Comparison of ENCODE assay signal across 23 cellular contexts in the genomic region with DNA sequence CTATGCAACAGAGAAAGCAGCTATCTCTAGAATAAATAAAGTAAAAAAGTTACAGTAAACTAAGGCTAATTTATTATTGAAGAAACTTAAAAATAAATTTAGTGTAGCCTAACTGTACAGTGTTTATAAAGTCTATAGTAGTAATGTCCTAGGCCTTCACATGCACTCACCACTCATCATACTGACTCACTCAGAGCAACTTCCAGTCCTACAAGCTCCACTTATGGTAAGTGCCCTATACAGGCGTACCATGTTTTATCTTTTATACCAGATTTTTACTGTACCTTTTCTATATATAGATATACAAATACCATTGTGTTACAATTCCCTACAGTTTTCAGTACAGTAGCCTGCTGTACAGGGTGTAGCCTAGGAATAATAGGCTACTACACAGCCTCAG. TPM values are rescaled to one million over a fixed set of nuclear protein-coding genes. Genes with fewer than 3 reads are reported as not detected.
"Had no signal": no experiment of that assay in that cellular context is flagged by ENCODE, and none has a peak within 500 bp of the region (broad histone marks: within the 10 kb centered on the region; RNA-seq: fewer than 3 reads in every experiment).

No MANE protein-coding gene starts in this region.

RNA-seq across cellular contexts. Expression of gene SPDYE18, which starts 19.8 kb away (rescaled TPM):
- total RNA-seq: activated CD4-positive, alpha-beta memory T cell treated with anti-CD3 and anti-CD28 coated beads for 36 hours; activated T-helper 17 cell treated with anti-CD3 and anti-CD28 coated beads, Interleukin-2, amount 50 U/mL, for 72 hours; astrocyte had no signal

RNA-seq across cellular contexts. Expression of gene SPDYE17, which starts 50.0 kb away (rescaled TPM):
- total RNA-seq: activated B cell treated with CpG ODN at 0.5 μM for 24 hours; activated CD4-positive, alpha-beta memory T cell treated with anti-CD3 and anti-CD28 coated beads for 36 hours; activated CD4-positive, alpha-beta T cell treated with anti-CD3 and anti-CD28 coated beads, Interleukin-2, amount 10 ng/mL, durations not matched to agents 24 days and 14 days; activated CD8-positive, alpha-beta memory T cell treated with anti-CD3 and anti-CD28 coated beads for 36 hours; activated CD8-positive, alpha-beta T cell treated with anti-CD3 and anti-CD28 coated beads for 36 hours; activated naive CD4-positive, alpha-beta T cell treated with anti-CD3 and anti-CD28 coated beads for 36 hours; activated naive CD4-positive, alpha-beta T cell treated with anti-CD3 and anti-CD28 coated beads, Interleukin-2, amount 50 U/mL, for 72 hours; activated naive CD8-positive, alpha-beta T cell treated with anti-CD3 and anti-CD28 coated beads for 36 hours; activated T-cell treated with anti-CD3 and anti-CD28 coated beads, Interleukin-2, amount 50 U/mL, for 4 hours; activated T-cell treated with anti-CD3 and anti-CD28 coated beads, Interleukin-2, amount 50 U/mL, for 72 hours; activated T-helper 1 cell treated with anti-CD3 and anti-CD28 coated beads, Interleukin-12 subunit alpha, Interleukin-12 subunit beta, Interleukin-2, Interleukin-4 antibody, amounts not matched to agents 30 ng/mL and 10 ng/mL and 1 ng/mL, durations not matched to agents 14 hours and 24 hours and 36 hours; activated T-helper 17 cell treated with anti-CD3 and anti-CD28 coated beads, Interleukin-2, amount 50 U/mL, for 72 hours; adrenal gland; aorta; astrocyte; body of pancreas; breast epithelium; cardiac muscle cell; chondrocyte; T-cell; T-helper 1 cell treated with Interleukin-12 subunit alpha and Interleukin-12 subunit beta and Interleukin-4 antibody, amounts not matched to agents 30 ng/mL and 1 ng/mL, for 36 hours; T-helper 17 cell; T-helper 2 cell treated with Interferon-gamma antibody and Interleukin-4, amounts not matched to agents 100 ng/mL and 5 ng/mL, for 36 hours had no signal
